Comparison of ENCODE assay signal across 1 cellular context in the genomic region with DNA sequence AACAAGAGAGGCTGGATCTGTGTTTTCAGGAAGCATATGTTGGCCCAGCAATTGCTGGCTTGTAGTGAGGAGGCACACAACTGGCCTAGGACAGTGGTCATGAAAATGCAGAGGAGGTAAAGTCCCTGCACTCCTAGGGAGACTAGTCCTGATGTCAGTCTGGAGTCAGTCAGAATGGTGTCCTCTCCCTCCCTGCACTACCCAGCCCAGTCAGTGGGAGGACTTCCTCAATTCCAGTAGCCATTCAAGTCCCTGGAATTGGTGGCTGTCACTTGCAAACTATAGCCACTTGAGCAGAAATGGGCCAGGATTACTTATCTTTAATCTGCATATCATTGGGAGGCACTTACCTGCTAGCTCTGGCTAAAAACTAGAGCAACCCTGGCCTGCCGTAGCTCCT.
TF ChIP-seq lines count a peak whose summit lies in the region.

No MANE protein-coding gene starts in this region.

TF ChIP-seq in WTC11, 78 proteins besides CTCF, POLR2A, EP300 and RAD21 (continued from another document):
- TF ChIP-seq RELA (CRISPR knock-in tag; IDR thresholded peaks at IDR 0.05; ENCODE audit: borderline replicate concordance) (no peak), ZNF396 (CRISPR knock-in tag; IDR thresholded peaks at IDR 0.05; ENCODE audit: borderline replicate concordance) (no peak), PRRX2 (CRISPR knock-in tag; IDR thresholded peaks at IDR 0.05) (no peak), NR2C2 (CRISPR knock-in tag; IDR thresholded peaks at IDR 0.05) (no peak)
- TF ChIP-seq, protein P1, sequence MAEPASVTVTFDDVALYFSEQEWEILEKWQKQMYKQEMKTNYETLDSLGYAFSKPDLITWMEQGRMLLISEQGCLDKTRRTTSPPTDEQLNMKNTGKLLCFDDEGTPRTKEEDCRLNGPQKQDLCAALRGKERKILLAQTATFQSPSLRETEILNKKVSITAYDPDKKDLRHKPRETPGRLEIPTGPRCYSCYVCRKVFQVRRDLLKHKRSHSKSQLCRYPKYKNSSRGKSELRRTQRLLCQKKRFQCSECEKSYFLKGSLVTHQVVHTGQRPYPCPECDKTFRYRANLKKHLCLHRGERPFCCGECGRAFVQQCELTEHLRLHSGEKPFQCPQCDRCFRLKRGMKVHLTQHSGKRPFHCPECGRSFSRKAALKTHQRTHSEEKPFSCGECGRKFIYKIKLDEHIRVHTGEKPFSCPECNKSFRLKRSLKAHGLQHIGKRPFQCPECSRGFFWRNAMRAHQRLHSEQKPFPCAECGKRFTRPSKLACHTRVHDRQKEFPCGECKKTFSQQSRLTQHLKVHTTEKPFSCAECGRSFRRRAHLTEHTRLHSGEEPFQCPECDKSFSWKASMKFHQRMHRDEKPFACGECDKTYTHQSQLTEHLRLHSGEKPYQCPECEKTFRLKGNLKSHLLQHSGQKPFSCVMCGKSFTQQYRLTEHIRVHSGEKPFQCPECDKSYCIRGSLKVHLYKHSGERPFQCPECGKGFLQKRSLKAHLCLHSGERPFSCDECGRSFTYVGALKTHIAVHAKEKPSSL (CRISPR knock-in tag; conservative IDR thresholded peaks at IDR 0.05): no peak
